ENCODE assay signal across 8 cellular contexts in genomic region chr7:158535079-158535478, GRCh38. TPM values are rescaled to one million over a fixed set of nuclear protein-coding genes. Genes with fewer than 3 reads are reported as not detected.
"Had no signal": no experiment of that assay in that cellular context is flagged by ENCODE, and none has a peak within 500 bp of the region (broad histone marks: within the 10 kb centered on the region; RNA-seq: fewer than 3 reads in every experiment).

No MANE protein-coding gene starts in this region.

- H3K36me3 ChIP-seq: HAP-1 had no signal

- H3K9ac ChIP-seq: GM23248, KMS-11 had no signal

- H3K4me2 ChIP-seq: KMS-11 had no signal

- H3K4me1 ChIP-seq: HAP-1 had no signal

- ATAC-seq: HCT116 had no signal

- DNase-seq: GM23248, GOT3, IMR-90, Karpas-422, KBM-7 had no signal

- H3K4me3 ChIP-seq: GM23248, HAP-1 had no signal

- H3K27ac ChIP-seq: GM23248, KMS-11 had no signal

RNA-seq across cellular contexts. Expression of gene PTPRN2, which starts 52.5 kb away (rescaled TPM):
- total RNA-seq: GM23248, IMR-90 had no signal
